Comparison of ENCODE assay signal across 9 cellular contexts in genomic region chr1:181101581-181102226, GRCh38. TPM values are rescaled to one million over a fixed set of nuclear protein-coding genes. Genes with fewer than 3 reads are reported as not detected.
DNase-seq lines count a peak whose midpoint lies in the region; ATAC-seq, FAIRE-seq and TF ChIP-seq lines count a peak whose summit lies in the region.
"Had no signal": no experiment of that assay in that cellular context is flagged by ENCODE, and none has a peak within 500 bp of the region (broad histone marks: within the 10 kb centered on the region; RNA-seq: fewer than 3 reads in every experiment).

No MANE protein-coding gene starts in this region.

- no peaks in the 10 kb centered on the region for H3K9me3 ChIP-seq in keratinocyte (ENCODE audit: control insufficient read depth, low read depth, low read length)

- peaks cover 54% of the 10 kb centered on the region for H3K4me1 Mint-ChIP-seq in glutamatergic neuron (ENCODE audit: low read depth, unreplicated experiment)

- no peak for FAIRE-seq in keratinocyte (lab: Jason Lieb, UNC)

- peak overlapping the region; percentile 19 for H3K9ac ChIP-seq in keratinocyte (ENCODE audit: control insufficient read depth, extremely low read depth, insufficient read depth, low read length)

- H3K27me3 Mint-ChIP-seq in glutamatergic neuron (ENCODE audit: unreplicated experiment) = peaks cover 16% of the 10 kb centered on the region

- no peaks in the 10 kb centered on the region for H3K9me1 ChIP-seq in keratinocyte (ENCODE audit: control insufficient read depth, extremely low read depth, insufficient read depth, low read length)

- H3K36me3 Mint-ChIP-seq in glutamatergic neuron (ENCODE audit: unreplicated experiment) = peaks cover 6% of the 10 kb centered on the region
- H3K36me3 Mint-ChIP-seq: activated naive CD8-positive, alpha-beta T cell treated with anti-CD3 and anti-CD28 coated beads, Interleukin-2, amount 10 ng/mL, durations not matched to agents 7 days and 5 days had no signal

- peaks cover 20% of the 10 kb centered on the region for H3K9me3 Mint-ChIP-seq in glutamatergic neuron (ENCODE audit: unreplicated experiment)
- H3K9me3 Mint-ChIP-seq: activated naive CD8-positive, alpha-beta T cell treated with anti-CD3 and anti-CD28 coated beads, Interleukin-2, amount 10 ng/mL, durations not matched to agents 7 days and 5 days had no signal

- dilution Hi-C loops in keratinocyte (cut with MboI; ENCODE audit: extremely low pct_ligation_motif_present, low sequenced_read_pairs) = no loop called here

- H3K4me3 Mint-ChIP-seq in glutamatergic neuron (ENCODE audit: unreplicated experiment) = no peak overlapping the region
- H3K4me3 Mint-ChIP-seq: activated naive CD8-positive, alpha-beta T cell treated with anti-CD3 and anti-CD28 coated beads, Interleukin-2, amount 10 ng/mL, durations not matched to agents 7 days and 5 days had no signal

- no peaks in the 10 kb centered on the region for H3K27me3 ChIP-seq in keratinocyte (ENCODE audit: control insufficient read depth, extremely low read depth, insufficient read depth, low read length)

- H3K4me1 ChIP-seq in keratinocyte (ENCODE audit: control insufficient read depth, extremely low read depth, insufficient read depth, low read length) = peaks cover 56% of the 10 kb centered on the region

- H3K36me3 ChIP-seq in keratinocyte (ENCODE audit: control insufficient read depth in 2 of 2, extremely low read depth in 1 of 2, insufficient read depth in 2 of 2, low read length in 2 of 2) = no peaks in the 10 kb centered on the region

- no peak overlapping the region for H3K27ac Mint-ChIP-seq in glutamatergic neuron (ENCODE audit: unreplicated experiment)
- H3K27ac Mint-ChIP-seq: activated naive CD8-positive, alpha-beta T cell treated with anti-CD3 and anti-CD28 coated beads, Interleukin-2, amount 10 ng/mL, durations not matched to agents 7 days and 5 days had no signal

- peak overlapping the region; percentile 94 for H3K27ac ChIP-seq in keratinocyte (ENCODE audit: control insufficient read depth, insufficient read depth, low read length)

- DNase-seq in EL = peak; percentile 89
- DNase-seq in NCI-H2029 (lab: John Stamatoyannopoulos, UW) = peak; percentile 57
- DNase-seq in keratinocyte (ENCODE audit: low read depth, low spot score) = no peak
- DNase-seq in glutamatergic neuron = no peak
- no peak for DNase-seq in NCI-H446 (lab: John Stamatoyannopoulos, UW)
- no peak for DNase-seq in pons (ENCODE audit: low spot score)
- DNase-seq: activated naive CD8-positive, alpha-beta T cell treated with anti-CD3 and anti-CD28 coated beads, Interleukin-2, amount 10 ng/mL, durations not matched to agents 7 days and 5 days had no signal

- no peak for TF ChIP-seq CTCF in WI38 (IDR thresholded peaks at IDR 0.05; ENCODE audit: low read depth, low read length)
- TF ChIP-seq CTCF in keratinocyte (optimal IDR thresholded peaks at IDR 0.05 in 1 of 3, IDR thresholded peaks at IDR 0.05 in 1 of 3, conservative IDR thresholded peaks at IDR 0.05 in 1 of 3; ENCODE audit: extremely low read depth in 1 of 3, insufficient read depth in 2 of 3, low read length in 3 of 3) = no peak
- no peak for TF ChIP-seq CTCF in glutamatergic neuron (IDR thresholded peaks at IDR 0.05; ENCODE audit: partially characterized antibody, unreplicated experiment)

- H3K4me3 ChIP-seq in WI38 (ENCODE audit: low read depth, low read length) = peak overlapping the region; percentile 19
- H3K4me3 ChIP-seq in keratinocyte (ENCODE audit: control insufficient read depth in 2 of 3, extremely low read depth in 1 of 3, insufficient read depth in 2 of 3, low read depth in 1 of 3, low read length in 3 of 3) = no peak overlapping the region

- H3K4me2 ChIP-seq in keratinocyte (ENCODE audit: control insufficient read depth, extremely low read depth, insufficient read depth, low read depth, low read length) = peak overlapping the region; percentile 91

- no peak for ATAC-seq in GM18517 (IDR thresholded peaks at IDR 0.05; ENCODE audit: unreplicated experiment)

- H4K20me1 ChIP-seq in keratinocyte (ENCODE audit: control insufficient read depth, extremely low read depth, insufficient read depth, low read length) = no peaks in the 10 kb centered on the region

- H2AFZ ChIP-seq in keratinocyte (ENCODE audit: control insufficient read depth, low read length) = no peak overlapping the region

- no peaks in the 10 kb centered on the region for H3K79me2 ChIP-seq in keratinocyte (ENCODE audit: control insufficient read depth, insufficient read depth, low read length)

RNA-seq across cellular contexts. Expression of gene IER5, which starts 13.2 kb away (rescaled TPM):
- polyA plus RNA-seq in keratinocyte = 18.1 to 22.5 TPM (median 20.0 TPM) in 3 replicates
- polyA plus RNA-seq in keratinocyte (2011; ENCODE audit: low read depth) = 27.9 TPM
- polyA plus RNA-seq in keratinocyte (2011; cell fraction: cytosol; rRNA removed) = 8.6 and 9.8 TPM in 2 replicates
- 32.8 and 33.5 TPM in 2 replicates for polyA plus RNA-seq in keratinocyte (2011; cell fraction: nucleus; rRNA removed)
- 23.4 and 50.4 TPM in 2 replicates for polyA plus RNA-seq in keratinocyte (2012; ENCODE audit: low replicate concordance)
- polyA minus RNA-seq in keratinocyte = 11.6 to 12.8 TPM (median 12.6 TPM) in 3 replicates
- polyA minus RNA-seq in keratinocyte (2011; cell fraction: cytosol; rRNA and poly(A)+ RNA removed) = 27.2 TPM
- 23.8 and 28.0 TPM in 2 replicates for polyA minus RNA-seq in keratinocyte (2011; cell fraction: nucleus; rRNA and poly(A)+ RNA removed)
- 8.8 TPM for total RNA-seq in glutamatergic neuron (ENCODE audit: unreplicated experiment)

Comparison
In these comparisons a context has a peak if more than half of its experiments do, and no peak if none do; other contexts are left out.
1. DNase-seq: peak in EL (single experiment) and NCI-H2029 (single experiment); none in keratinocyte (single experiment), glutamatergic neuron (single experiment), NCI-H446 (0 of 2) and pons (single experiment).